Comparison of ENCODE assay signal across 1 cellular context in the genomic region with DNA sequence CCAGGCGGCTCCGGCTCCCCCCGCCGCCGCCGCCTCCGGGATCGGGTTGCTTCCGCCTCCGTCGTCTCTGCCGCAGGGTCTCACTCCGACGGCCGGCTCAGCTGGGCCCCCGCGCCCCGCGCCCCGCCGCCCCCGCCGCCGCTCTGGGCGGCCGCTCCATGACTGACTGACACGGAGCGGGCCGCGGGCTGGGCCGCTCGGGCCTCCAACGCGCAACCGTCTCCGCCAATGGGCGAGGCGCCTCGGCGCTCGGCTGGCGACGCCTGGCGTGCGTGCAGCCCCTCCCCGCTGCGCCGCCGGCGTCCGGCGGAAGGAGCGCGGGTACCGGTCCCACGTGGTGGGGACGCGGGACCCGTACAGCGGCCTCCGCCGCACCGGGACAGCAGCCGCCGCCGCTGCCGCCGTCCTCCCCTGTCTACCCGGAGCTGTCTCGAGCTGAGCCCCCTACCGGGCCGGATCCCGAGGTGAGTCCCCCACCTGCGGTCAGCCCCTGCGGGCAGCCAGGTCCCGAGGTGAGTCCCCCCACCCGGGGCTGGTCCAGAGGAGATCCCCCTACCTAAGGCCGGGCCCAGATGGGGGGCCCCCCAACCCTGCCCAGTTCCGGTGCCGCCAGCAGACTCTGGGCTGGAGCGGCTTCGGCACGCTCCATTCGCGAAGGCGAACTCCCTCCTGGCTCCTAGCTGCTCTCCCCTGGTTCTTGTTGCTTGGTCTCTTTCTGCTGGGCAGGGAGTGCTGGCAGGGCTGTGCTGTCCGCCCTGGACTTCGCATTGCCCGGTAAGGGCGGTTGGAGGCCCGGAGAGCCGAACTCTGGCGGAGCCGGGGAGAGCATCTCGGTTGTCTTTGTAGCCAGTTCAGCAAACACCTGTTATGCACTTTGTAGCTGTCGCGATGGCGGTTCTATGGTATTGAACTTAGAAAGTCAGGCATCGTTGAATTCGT.
TF ChIP-seq lines count a peak whose summit lies in the region.

A gene (minus strand): TSS at position 230 of the 939 bp plus-strand sequence. CDS start 11,640 bp downstream, outside the sequence.
A gene (plus strand): TSS at position 355 of the 939 bp plus-strand sequence. CDS start 1,387 bp downstream, outside the sequence.

TF ChIP-seq in WTC11, 78 proteins besides CTCF, POLR2A, EP300 and RAD21 (continued from another document and continues in another):
- TF ChIP-seq, protein P1, sequence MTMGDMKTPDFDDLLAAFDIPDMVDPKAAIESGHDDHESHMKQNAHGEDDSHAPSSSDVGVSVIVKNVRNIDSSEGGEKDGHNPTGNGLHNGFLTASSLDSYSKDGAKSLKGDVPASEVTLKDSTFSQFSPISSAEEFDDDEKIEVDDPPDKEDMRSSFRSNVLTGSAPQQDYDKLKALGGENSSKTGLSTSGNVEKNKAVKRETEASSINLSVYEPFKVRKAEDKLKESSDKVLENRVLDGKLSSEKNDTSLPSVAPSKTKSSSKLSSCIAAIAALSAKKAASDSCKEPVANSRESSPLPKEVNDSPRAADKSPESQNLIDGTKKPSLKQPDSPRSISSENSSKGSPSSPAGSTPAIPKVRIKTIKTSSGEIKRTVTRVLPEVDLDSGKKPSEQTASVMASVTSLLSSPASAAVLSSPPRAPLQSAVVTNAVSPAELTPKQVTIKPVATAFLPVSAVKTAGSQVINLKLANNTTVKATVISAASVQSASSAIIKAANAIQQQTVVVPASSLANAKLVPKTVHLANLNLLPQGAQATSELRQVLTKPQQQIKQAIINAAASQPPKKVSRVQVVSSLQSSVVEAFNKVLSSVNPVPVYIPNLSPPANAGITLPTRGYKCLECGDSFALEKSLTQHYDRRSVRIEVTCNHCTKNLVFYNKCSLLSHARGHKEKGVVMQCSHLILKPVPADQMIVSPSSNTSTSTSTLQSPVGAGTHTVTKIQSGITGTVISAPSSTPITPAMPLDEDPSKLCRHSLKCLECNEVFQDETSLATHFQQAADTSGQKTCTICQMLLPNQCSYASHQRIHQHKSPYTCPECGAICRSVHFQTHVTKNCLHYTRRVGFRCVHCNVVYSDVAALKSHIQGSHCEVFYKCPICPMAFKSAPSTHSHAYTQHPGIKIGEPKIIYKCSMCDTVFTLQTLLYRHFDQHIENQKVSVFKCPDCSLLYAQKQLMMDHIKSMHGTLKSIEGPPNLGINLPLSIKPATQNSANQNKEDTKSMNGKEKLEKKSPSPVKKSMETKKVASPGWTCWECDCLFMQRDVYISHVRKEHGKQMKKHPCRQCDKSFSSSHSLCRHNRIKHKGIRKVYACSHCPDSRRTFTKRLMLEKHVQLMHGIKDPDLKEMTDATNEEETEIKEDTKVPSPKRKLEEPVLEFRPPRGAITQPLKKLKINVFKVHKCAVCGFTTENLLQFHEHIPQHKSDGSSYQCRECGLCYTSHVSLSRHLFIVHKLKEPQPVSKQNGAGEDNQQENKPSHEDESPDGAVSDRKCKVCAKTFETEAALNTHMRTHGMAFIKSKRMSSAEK (CRISPR knock-in tag; IDR thresholded peaks at IDR 0.05; ENCODE audit: borderline replicate concordance) = no peak
- TF ChIP-seq, protein P2, sequence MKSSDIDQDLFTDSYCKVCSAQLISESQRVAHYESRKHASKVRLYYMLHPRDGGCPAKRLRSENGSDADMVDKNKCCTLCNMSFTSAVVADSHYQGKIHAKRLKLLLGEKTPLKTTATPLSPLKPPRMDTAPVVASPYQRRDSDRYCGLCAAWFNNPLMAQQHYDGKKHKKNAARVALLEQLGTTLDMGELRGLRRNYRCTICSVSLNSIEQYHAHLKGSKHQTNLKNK (CRISPR knock-in tag; IDR thresholded peaks at IDR 0.05) = no peak
- TF ChIP-seq ZNF396 (CRISPR knock-in tag; IDR thresholded peaks at IDR 0.05; ENCODE audit: borderline replicate concordance) = no peak
- TF ChIP-seq, protein P3, sequence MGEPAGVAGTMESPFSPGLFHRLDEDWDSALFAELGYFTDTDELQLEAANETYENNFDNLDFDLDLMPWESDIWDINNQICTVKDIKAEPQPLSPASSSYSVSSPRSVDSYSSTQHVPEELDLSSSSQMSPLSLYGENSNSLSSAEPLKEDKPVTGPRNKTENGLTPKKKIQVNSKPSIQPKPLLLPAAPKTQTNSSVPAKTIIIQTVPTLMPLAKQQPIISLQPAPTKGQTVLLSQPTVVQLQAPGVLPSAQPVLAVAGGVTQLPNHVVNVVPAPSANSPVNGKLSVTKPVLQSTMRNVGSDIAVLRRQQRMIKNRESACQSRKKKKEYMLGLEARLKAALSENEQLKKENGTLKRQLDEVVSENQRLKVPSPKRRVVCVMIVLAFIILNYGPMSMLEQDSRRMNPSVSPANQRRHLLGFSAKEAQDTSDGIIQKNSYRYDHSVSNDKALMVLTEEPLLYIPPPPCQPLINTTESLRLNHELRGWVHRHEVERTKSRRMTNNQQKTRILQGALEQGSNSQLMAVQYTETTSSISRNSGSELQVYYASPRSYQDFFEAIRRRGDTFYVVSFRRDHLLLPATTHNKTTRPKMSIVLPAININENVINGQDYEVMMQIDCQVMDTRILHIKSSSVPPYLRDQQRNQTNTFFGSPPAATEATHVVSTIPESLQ (CRISPR knock-in tag; IDR thresholded peaks at IDR 0.05) = no peak
- TF ChIP-seq ETV6 (CRISPR knock-in tag; IDR thresholded peaks at IDR 0.05) = peak; percentile 80
- no peak for TF ChIP-seq TP53 (CRISPR knock-in tag; IDR thresholded peaks at IDR 0.05)
- TF ChIP-seq ZNF317 (CRISPR knock-in tag; IDR thresholded peaks at IDR 0.05; ENCODE audit: borderline replicate concordance, low read depth) = no peak; the same call in 1 of the 2 replicates
- TF ChIP-seq, protein P4, sequence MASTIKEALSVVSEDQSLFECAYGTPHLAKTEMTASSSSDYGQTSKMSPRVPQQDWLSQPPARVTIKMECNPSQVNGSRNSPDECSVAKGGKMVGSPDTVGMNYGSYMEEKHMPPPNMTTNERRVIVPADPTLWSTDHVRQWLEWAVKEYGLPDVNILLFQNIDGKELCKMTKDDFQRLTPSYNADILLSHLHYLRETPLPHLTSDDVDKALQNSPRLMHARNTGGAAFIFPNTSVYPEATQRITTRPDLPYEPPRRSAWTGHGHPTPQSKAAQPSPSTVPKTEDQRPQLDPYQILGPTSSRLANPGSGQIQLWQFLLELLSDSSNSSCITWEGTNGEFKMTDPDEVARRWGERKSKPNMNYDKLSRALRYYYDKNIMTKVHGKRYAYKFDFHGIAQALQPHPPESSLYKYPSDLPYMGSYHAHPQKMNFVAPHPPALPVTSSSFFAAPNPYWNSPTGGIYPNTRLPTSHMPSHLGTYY (CRISPR knock-in tag; IDR thresholded peaks at IDR 0.05) = no peak
- peak; percentile 94 for TF ChIP-seq FOXK1 (CRISPR knock-in tag; IDR thresholded peaks at IDR 0.05)
- peak; percentile 56; the same call in 1 of the 2 replicates for TF ChIP-seq GABPB1 (CRISPR knock-in tag; IDR thresholded peaks at IDR 0.05)
- TF ChIP-seq, protein P5, sequence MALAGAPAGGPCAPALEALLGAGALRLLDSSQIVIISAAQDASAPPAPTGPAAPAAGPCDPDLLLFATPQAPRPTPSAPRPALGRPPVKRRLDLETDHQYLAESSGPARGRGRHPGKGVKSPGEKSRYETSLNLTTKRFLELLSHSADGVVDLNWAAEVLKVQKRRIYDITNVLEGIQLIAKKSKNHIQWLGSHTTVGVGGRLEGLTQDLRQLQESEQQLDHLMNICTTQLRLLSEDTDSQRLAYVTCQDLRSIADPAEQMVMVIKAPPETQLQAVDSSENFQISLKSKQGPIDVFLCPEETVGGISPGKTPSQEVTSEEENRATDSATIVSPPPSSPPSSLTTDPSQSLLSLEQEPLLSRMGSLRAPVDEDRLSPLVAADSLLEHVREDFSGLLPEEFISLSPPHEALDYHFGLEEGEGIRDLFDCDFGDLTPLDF (CRISPR knock-in tag; IDR thresholded peaks at IDR 0.05) = no peak
- TF ChIP-seq NR2C2 (CRISPR knock-in tag; IDR thresholded peaks at IDR 0.05) = no peak
- TF ChIP-seq, protein P6, sequence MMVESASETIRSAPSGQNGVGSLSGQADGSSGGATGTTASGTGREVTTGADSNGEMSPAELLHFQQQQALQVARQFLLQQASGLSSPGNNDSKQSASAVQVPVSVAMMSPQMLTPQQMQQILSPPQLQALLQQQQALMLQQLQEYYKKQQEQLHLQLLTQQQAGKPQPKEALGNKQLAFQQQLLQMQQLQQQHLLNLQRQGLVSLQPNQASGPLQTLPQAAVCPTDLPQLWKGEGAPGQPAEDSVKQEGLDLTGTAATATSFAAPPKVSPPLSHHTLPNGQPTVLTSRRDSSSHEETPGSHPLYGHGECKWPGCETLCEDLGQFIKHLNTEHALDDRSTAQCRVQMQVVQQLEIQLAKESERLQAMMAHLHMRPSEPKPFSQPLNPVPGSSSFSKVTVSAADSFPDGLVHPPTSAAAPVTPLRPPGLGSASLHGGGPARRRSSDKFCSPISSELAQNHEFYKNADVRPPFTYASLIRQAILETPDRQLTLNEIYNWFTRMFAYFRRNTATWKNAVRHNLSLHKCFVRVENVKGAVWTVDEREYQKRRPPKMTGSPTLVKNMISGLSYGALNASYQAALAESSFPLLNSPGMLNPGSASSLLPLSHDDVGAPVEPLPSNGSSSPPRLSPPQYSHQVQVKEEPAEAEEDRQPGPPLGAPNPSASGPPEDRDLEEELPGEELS (CRISPR knock-in tag; IDR thresholded peaks at IDR 0.05) = no peak; the same call in 1 of the 2 replicates
- TF ChIP-seq, protein P7, sequence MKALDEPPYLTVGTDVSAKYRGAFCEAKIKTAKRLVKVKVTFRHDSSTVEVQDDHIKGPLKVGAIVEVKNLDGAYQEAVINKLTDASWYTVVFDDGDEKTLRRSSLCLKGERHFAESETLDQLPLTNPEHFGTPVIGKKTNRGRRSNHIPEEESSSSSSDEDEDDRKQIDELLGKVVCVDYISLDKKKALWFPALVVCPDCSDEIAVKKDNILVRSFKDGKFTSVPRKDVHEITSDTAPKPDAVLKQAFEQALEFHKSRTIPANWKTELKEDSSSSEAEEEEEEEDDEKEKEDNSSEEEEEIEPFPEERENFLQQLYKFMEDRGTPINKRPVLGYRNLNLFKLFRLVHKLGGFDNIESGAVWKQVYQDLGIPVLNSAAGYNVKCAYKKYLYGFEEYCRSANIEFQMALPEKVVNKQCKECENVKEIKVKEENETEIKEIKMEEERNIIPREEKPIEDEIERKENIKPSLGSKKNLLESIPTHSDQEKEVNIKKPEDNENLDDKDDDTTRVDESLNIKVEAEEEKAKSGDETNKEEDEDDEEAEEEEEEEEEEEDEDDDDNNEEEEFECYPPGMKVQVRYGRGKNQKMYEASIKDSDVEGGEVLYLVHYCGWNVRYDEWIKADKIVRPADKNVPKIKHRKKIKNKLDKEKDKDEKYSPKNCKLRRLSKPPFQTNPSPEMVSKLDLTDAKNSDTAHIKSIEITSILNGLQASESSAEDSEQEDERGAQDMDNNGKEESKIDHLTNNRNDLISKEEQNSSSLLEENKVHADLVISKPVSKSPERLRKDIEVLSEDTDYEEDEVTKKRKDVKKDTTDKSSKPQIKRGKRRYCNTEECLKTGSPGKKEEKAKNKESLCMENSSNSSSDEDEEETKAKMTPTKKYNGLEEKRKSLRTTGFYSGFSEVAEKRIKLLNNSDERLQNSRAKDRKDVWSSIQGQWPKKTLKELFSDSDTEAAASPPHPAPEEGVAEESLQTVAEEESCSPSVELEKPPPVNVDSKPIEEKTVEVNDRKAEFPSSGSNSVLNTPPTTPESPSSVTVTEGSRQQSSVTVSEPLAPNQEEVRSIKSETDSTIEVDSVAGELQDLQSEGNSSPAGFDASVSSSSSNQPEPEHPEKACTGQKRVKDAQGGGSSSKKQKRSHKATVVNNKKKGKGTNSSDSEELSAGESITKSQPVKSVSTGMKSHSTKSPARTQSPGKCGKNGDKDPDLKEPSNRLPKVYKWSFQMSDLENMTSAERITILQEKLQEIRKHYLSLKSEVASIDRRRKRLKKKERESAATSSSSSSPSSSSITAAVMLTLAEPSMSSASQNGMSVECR (CRISPR knock-in tag; IDR thresholded peaks at IDR 0.05; ENCODE audit: borderline replicate concordance) = peak; percentile 33; the same call in 1 of the 2 replicates
- TF ChIP-seq ZNF671 (CRISPR knock-in tag; IDR thresholded peaks at IDR 0.05) = no peak
- TF ChIP-seq, protein P8, sequence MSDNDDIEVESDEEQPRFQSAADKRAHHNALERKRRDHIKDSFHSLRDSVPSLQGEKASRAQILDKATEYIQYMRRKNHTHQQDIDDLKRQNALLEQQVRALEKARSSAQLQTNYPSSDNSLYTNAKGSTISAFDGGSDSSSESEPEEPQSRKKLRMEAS (CRISPR knock-in tag; IDR thresholded peaks at IDR 0.05) = peak; percentile 92
- TF ChIP-seq ATF1 (CRISPR knock-in tag; IDR thresholded peaks at IDR 0.05) = peak; percentile 17; the same call in 1 of the 2 replicates
- peak; percentile 74; the same call in 1 of the 2 replicates for TF ChIP-seq SMAD3 (CRISPR knock-in tag; IDR thresholded peaks at IDR 0.05; ENCODE audit: borderline replicate concordance)
- TF ChIP-seq FOXP1 (CRISPR knock-in tag; IDR thresholded peaks at IDR 0.05; ENCODE audit: borderline replicate concordance) = peak; percentile 86
- TF ChIP-seq MXD4 (CRISPR knock-in tag; IDR thresholded peaks at IDR 0.05; ENCODE audit: borderline replicate concordance) = no peak
- TF ChIP-seq, protein P9, sequence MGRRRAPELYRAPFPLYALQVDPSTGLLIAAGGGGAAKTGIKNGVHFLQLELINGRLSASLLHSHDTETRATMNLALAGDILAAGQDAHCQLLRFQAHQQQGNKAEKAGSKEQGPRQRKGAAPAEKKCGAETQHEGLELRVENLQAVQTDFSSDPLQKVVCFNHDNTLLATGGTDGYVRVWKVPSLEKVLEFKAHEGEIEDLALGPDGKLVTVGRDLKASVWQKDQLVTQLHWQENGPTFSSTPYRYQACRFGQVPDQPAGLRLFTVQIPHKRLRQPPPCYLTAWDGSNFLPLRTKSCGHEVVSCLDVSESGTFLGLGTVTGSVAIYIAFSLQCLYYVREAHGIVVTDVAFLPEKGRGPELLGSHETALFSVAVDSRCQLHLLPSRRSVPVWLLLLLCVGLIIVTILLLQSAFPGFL (CRISPR knock-in tag; IDR thresholded peaks at IDR 0.05; ENCODE audit: borderline replicate concordance) = no peak
- peak; percentile 82 for TF ChIP-seq SP1 (CRISPR knock-in tag; conservative IDR thresholded peaks at IDR 0.05)
- no peak for TF ChIP-seq FOXJ3 (CRISPR knock-in tag; IDR thresholded peaks at IDR 0.05; ENCODE audit: borderline replicate concordance)
- TF ChIP-seq, protein P10, sequence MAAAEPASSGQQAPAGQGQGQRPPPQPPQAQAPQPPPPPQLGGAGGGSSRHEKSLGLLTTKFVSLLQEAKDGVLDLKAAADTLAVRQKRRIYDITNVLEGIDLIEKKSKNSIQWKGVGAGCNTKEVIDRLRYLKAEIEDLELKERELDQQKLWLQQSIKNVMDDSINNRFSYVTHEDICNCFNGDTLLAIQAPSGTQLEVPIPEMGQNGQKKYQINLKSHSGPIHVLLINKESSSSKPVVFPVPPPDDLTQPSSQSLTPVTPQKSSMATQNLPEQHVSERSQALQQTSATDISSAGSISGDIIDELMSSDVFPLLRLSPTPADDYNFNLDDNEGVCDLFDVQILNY (CRISPR knock-in tag; IDR thresholded peaks at IDR 0.05) = peak; percentile 89; the same call in 1 of the 2 replicates
- TF ChIP-seq, protein P11, sequence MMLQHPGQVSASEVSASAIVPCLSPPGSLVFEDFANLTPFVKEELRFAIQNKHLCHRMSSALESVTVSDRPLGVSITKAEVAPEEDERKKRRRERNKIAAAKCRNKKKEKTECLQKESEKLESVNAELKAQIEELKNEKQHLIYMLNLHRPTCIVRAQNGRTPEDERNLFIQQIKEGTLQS (CRISPR knock-in tag; conservative IDR thresholded peaks at IDR 0.05) = no peak
